18 cellular contexts compared by ENCODE assay signal in genomic region chr20:36823126-36823525, GRCh38. TPM values are rescaled to one million over a fixed set of nuclear protein-coding genes. Genes with fewer than 3 reads are reported as not detected.
A peak's percentile ranks its signal among the peaks of the same experiment; 100 is the strongest.
DNase-seq lines count a peak whose midpoint lies in the region; ATAC-seq lines count a peak whose summit lies in the region.
"Had no signal": no experiment of that assay in that cellular context is flagged by ENCODE, and none has a peak within 500 bp of the region (broad histone marks: within the 10 kb centered on the region; RNA-seq: fewer than 3 reads in every experiment).

No MANE protein-coding gene starts in this region.

- H3K27ac ChIP-seq in cingulate gyrus (ENCODE audit: low read depth, low read length) (peak overlapping the region; percentile 70), trophoblast cell (ENCODE audit: low read depth, low read length) (no peak overlapping the region)
- H3K27ac ChIP-seq: right lobe of liver had no signal

- H3K4me3 Mint-ChIP-seq in activated T-cell treated with anti-CD3 and anti-CD28 coated beads, Interleukin-2, amount 50 U/mL, for 4 hours, result no peak overlapping the region
- H3K4me3 Mint-ChIP-seq: neural progenitor cell; T-helper 1 cell treated with Interleukin-12 subunit alpha and Interleukin-12 subunit beta and Interleukin-4 antibody, amounts not matched to agents 30 μg/mL and 1 μg/mL, for 36 hours had no signal

- no peak overlapping the region for H4K91ac ChIP-seq in trophoblast cell (ENCODE audit: low read depth, low read length)

- no peak overlapping the region for H2BK12ac ChIP-seq in trophoblast cell (ENCODE audit: low read length)

- peaks cover 2% of the 10 kb centered on the region for H3K79me1 ChIP-seq in trophoblast cell (ENCODE audit: low read length)

- WGBS in trophoblast cell (ENCODE audit: extremely low coverage, insufficient coverage, insufficient read length), result no CpG with 5 or more reads among the region's 5 CpGs

- H4K12ac ChIP-seq in trophoblast cell (ENCODE audit: low read depth, low read length), result no peak overlapping the region

- H3K9ac ChIP-seq in trophoblast cell (ENCODE audit: low read length), result no peak overlapping the region
- H3K9ac ChIP-seq: neural progenitor cell had no signal

- H3K9me3 ChIP-seq in trophoblast cell (ENCODE audit: insufficient read depth, low read depth, low read length), result no peaks in the 10 kb centered on the region
- H3K9me3 ChIP-seq: right lobe of liver had no signal

- H3K23ac ChIP-seq in trophoblast cell (ENCODE audit: low read length), result no peak overlapping the region

- H2AK5ac ChIP-seq in trophoblast cell (ENCODE audit: low read length), result no peak overlapping the region

- no peak for ATAC-seq in GM19035 (IDR thresholded peaks at IDR 0.05; ENCODE audit: unreplicated experiment)
- ATAC-seq in activated T-cell treated with anti-CD3 and anti-CD28 coated beads, Interleukin-2, amount 50 U/mL, for 4 hours, result no peak
- ATAC-seq: GM12878, right lobe of liver had no signal

- H3K14ac ChIP-seq in trophoblast cell (ENCODE audit: low read length), result no peak overlapping the region

- H3K4me3 ChIP-seq in trophoblast cell (ENCODE audit: low read depth, low read length), result no peak overlapping the region
- H3K4me3 ChIP-seq: GM12878, neural progenitor cell, right lobe of liver had no signal

- H3K27me3 Mint-ChIP-seq in activated T-cell treated with anti-CD3 and anti-CD28 coated beads, Interleukin-2, amount 50 U/mL, for 4 hours (ENCODE audit: low read depth), result no peaks in the 10 kb centered on the region

- H3K9me3 Mint-ChIP-seq in activated T-cell treated with anti-CD3 and anti-CD28 coated beads, Interleukin-2, amount 50 U/mL, for 4 hours, result no peaks in the 10 kb centered on the region
- H3K9me3 Mint-ChIP-seq: neural progenitor cell; T-helper 1 cell treated with Interleukin-12 subunit alpha and Interleukin-12 subunit beta and Interleukin-4 antibody, amounts not matched to agents 30 μg/mL and 1 μg/mL, for 36 hours had no signal

- H2AFZ ChIP-seq in trophoblast cell (ENCODE audit: insufficient read depth, low read length, poor library complexity), result no peak overlapping the region
- H2AFZ ChIP-seq: neural progenitor cell had no signal

- H3K4me1 ChIP-seq in trophoblast cell (ENCODE audit: control insufficient read depth in 1 of 2, insufficient read depth in 2 of 2, low read length in 2 of 2), result peaks cover 10 to 11% of the 10 kb centered on the region in 2 experiments
- H3K4me1 ChIP-seq: right lobe of liver had no signal

- DNase-seq in COR-L47 (lab: John Stamatoyannopoulos, UW) (peak; percentile 2), NCI-H2029 (lab: John Stamatoyannopoulos, UW) (peak; percentile 51), trophoblast cell (peak; percentile 19 to 50), NCI-H1417 treated with DMSO at 0.1 percent for 48 hours (lab: John Stamatoyannopoulos, UW) (no peak), medulla oblongata (ENCODE audit: extremely low spot score) (no peak)
- no peak for DNase-seq in activated T-cell treated with anti-CD3 and anti-CD28 coated beads, Interleukin-2, amount 50 U/mL, for 4 hours
- DNase-seq: activated CD4-positive, CD25-positive, alpha-beta regulatory T cell treated with anti-CD3 and anti-CD28 coated beads, Interleukin-2, amount 50 U/mL, for 72 hours; activated naive CD4-positive, alpha-beta T cell; effector CD4-positive, alpha-beta T cell; H7; right lobe of liver; stimulated activated CD4-positive, alpha-beta T cell treated with anti-CD3 and anti-CD28 coated beads, Interleukin-4, amount 100 ng/mL, for 1 hour had no signal

- no peaks in the 10 kb centered on the region for H3K27me3 ChIP-seq in trophoblast cell (ENCODE audit: insufficient read depth, low read length)
- H3K27me3 ChIP-seq: neural progenitor cell, right lobe of liver had no signal

- H3K4me2 ChIP-seq in trophoblast cell (ENCODE audit: low read length), result no peak overlapping the region
- H3K4me2 ChIP-seq: neural progenitor cell had no signal

- peaks cover 17 to 22% of the 10 kb centered on the region in 2 experiments for H3K36me3 ChIP-seq in trophoblast cell (ENCODE audit: control insufficient read depth in 1 of 2, insufficient read depth in 2 of 2, low read length in 2 of 2)
- H3K36me3 ChIP-seq: right lobe of liver had no signal

- no peak overlapping the region for H4K8ac ChIP-seq in trophoblast cell (ENCODE audit: low read depth, low read length)

- H3K79me2 ChIP-seq in trophoblast cell (ENCODE audit: control insufficient read depth, insufficient read depth, low read length, poor library complexity), result no peaks in the 10 kb centered on the region

- H2BK120ac ChIP-seq in trophoblast cell (ENCODE audit: insufficient read depth, low read length, poor library complexity), result no peak overlapping the region

- H3K4me1 Mint-ChIP-seq in activated T-cell treated with anti-CD3 and anti-CD28 coated beads, Interleukin-2, amount 50 U/mL, for 4 hours (ENCODE audit: low read depth), result no peaks in the 10 kb centered on the region

- no peak overlapping the region for H3K18ac ChIP-seq in trophoblast cell (ENCODE audit: low read length)

- no peak overlapping the region for H3K4ac ChIP-seq in trophoblast cell (ENCODE audit: low read depth, low read length)

- no peak overlapping the region for H2BK5ac ChIP-seq in trophoblast cell (ENCODE audit: low read depth, low read length, poor library complexity)

- no peaks in the 10 kb centered on the region for H3K36me3 Mint-ChIP-seq in activated T-cell treated with anti-CD3 and anti-CD28 coated beads, Interleukin-2, amount 50 U/mL, for 4 hours (ENCODE audit: insufficient read depth)

RNA-seq across cellular contexts. Expression of gene DSN1, which starts 49.6 kb away (rescaled TPM):
- 17.6 and 18.6 TPM in 2 replicates for polyA plus RNA-seq in trophoblast cell (2013)
- 10 to 100 TPM; 11.6 to 13.7 (median 13.1) TPM for total RNA-seq in activated T-cell treated with anti-CD3 and anti-CD28 coated beads, Interleukin-2, amount 50 U/mL, for 4 hours

RNA-seq across cellular contexts. Expression of gene TLDC2, which starts 52.8 kb away (rescaled TPM):
- 0.03 TPM in 1 of 2 replicates, not detected in the other for polyA plus RNA-seq in trophoblast cell (2013)
- not detected for total RNA-seq in activated T-cell treated with anti-CD3 and anti-CD28 coated beads, Interleukin-2, amount 50 U/mL, for 4 hours
- total RNA-seq: lung microvascular endothelial cell had no signal

Comparison
In these comparisons a context has a peak if more than half of its experiments do, and no peak if none do; other contexts are left out.
1. DNase-seq: peak in COR-L47 (single experiment), NCI-H2029 (single experiment) and trophoblast cell (2 of 2); none in activated T-cell treated with anti-CD3 and anti-CD28 coated beads, Interleukin-2, amount 50 U/mL, for 4 hours (single experiment), NCI-H1417 treated with DMSO at 0.1 percent for 48 hours (single experiment) and medulla oblongata (single experiment).